In genomic region chr7:16432425-16432731, GRCh38 we compare ENCODE assay signal across 17 cellular contexts. TPM values are rescaled to one million over a fixed set of nuclear protein-coding genes. Genes with fewer than 3 reads are reported as not detected.
DNase-seq lines count a peak whose midpoint lies in the region; ATAC-seq, FAIRE-seq and TF ChIP-seq lines count a peak whose summit lies in the region.
"Had no signal": no experiment of that assay in that cellular context is flagged by ENCODE, and none has a peak within 500 bp of the region (broad histone marks: within the 10 kb centered on the region; RNA-seq: fewer than 3 reads in every experiment).

No MANE protein-coding gene starts in this region.

- no peak overlapping the region for H3K27ac Mint-ChIP-seq in effector memory CD8-positive, alpha-beta T cell
- H3K27ac Mint-ChIP-seq: CD4-positive, alpha-beta T cell had no signal

- no peak; a peak in 1 of 4 replicates for TF ChIP-seq RAD21 in K562 (CRISPR knock-in tag; conservative IDR thresholded peaks at IDR 0.05 in 1 of 2, IDR thresholded peaks at IDR 0.05 in 1 of 2)

- H2AFZ ChIP-seq in OCI-LY7 (ENCODE audit: low read length) (no peak overlapping the region), K562 (ENCODE audit: low read depth, low read length) (peak overlapping the region; percentile 29; the same call in 1 of the 2 replicates)

- H3K9me1 ChIP-seq in K562 (ENCODE audit: control insufficient read depth, insufficient read depth, low read length): no peaks in the 10 kb centered on the region

- TF ChIP-seq CTCF in left ventricle myocardium inferior (IDR thresholded peaks at IDR 0.05; ENCODE audit: borderline replicate concordance) (peak; percentile 3), OCI-LY7 (conservative IDR thresholded peaks at IDR 0.05; ENCODE audit: low read length) (peak; percentile 27; the same call in 1 of the 2 replicates), K562 (IDR thresholded peaks at IDR 0.05 in 2 of 3, conservative IDR thresholded peaks at IDR 0.05 in 1 of 3; ENCODE audit: insufficient read depth in 2 of 3, low read depth in 1 of 3, low read length in 3 of 3) (no peak), upper lobe of right lung (IDR thresholded peaks at IDR 0.05) (no peak)

- H3K36me3 Mint-ChIP-seq in effector memory CD8-positive, alpha-beta T cell (ENCODE audit: insufficient read depth): no peaks in the 10 kb centered on the region
- H3K36me3 Mint-ChIP-seq: IgD-negative memory B cell had no signal

- no peak for FAIRE-seq in K562 (lab: Jason Lieb, UNC)
- FAIRE-seq: G401.6, GM12891, H1 had no signal

- ATAC-seq in right cardiac atrium (no peak), K562 (no peak), upper lobe of right lung (no peak)
- no peak for ATAC-seq in effector memory CD8-positive, alpha-beta T cell (replicated peaks)

- H3K36me3 ChIP-seq in left ventricle myocardium inferior (no peaks in the 10 kb centered on the region), OCI-LY7 (ENCODE audit: insufficient read depth, low read length) (no peaks in the 10 kb centered on the region), K562 (ENCODE audit: control insufficient read depth, insufficient read depth, low read length) (no peaks in the 10 kb centered on the region), upper lobe of right lung (no peaks in the 10 kb centered on the region)
- H3K36me3 ChIP-seq: BLaER1 treated with 17β-estradiol and CSF1 and Interleukin-3, amounts not matched to agents 10 nM and 100 nM; HAP-1 had no signal

- POLR2A ChIA-PET in OCI-LY7 (lab: Charles Lee) (interaction anchor here (0.6 kb wide), 1 partner anchor 1501 kb away, joined by 3 read pairs; no protein-coding TSS in a partner anchor), K562 (lab: Yijun Ruan, JAX) (interaction anchor here (0.6 to 4.3 kb wide), 2 partner anchors 12 to 346 kb away, joined by 3 to 24 read pairs; partner anchors contain the start of gene CRPPA)

- H3K4me2 ChIP-seq in OCI-LY7 (ENCODE audit: low read length) (no peak overlapping the region), K562 (ENCODE audit: insufficient read depth, low read length) (no peak overlapping the region)
- H3K4me2 ChIP-seq: BLaER1 treated with 17β-estradiol and CSF1 and Interleukin-3, amounts not matched to agents 10 nM and 100 nM had no signal

- H3K9me2 ChIP-seq in OCI-LY7 (ENCODE audit: insufficient read depth, low read length): no peaks in the 10 kb centered on the region

- no TSS peak for BruUV-seq in OCI-LY7 (replicated peaks; lab: Mats Ljungman, UMichigan)
- BruUV-seq in K562 (replicated peaks; lab: Mats Ljungman, UMichigan): no TSS peak

- peaks cover 2 to 4% of the 10 kb centered on the region in 2 donors for H3K4me1 Mint-ChIP-seq in effector memory CD8-positive, alpha-beta T cell (ENCODE audit: low read depth in 2 of 2)

- H3K79me2 ChIP-seq in OCI-LY7 (ENCODE audit: insufficient read depth, low read depth, low read length) (no peaks in the 10 kb centered on the region), K562 (ENCODE audit: control insufficient read depth, insufficient read depth, low read length) (no peaks in the 10 kb centered on the region)

- DNase-seq in left ventricle myocardium inferior (no peak), right cardiac atrium (no peak), OCI-LY7 (ENCODE audit: low spot score) (no peak), K562 (ENCODE audit: extremely low read depth in 1 of 4, low spot score in 3 of 4) (no peak), upper lobe of right lung (no peak), SW 1271 (lab: John Stamatoyannopoulos, UW) (no peak)
- DNase-seq in effector memory CD8-positive, alpha-beta T cell: no peak
- DNase-seq: DMS79 treated with DMSO at 0.1 percent for 48 hours had no signal

- H3K27me3 Mint-ChIP-seq in effector memory CD8-positive, alpha-beta T cell: no peaks in the 10 kb centered on the region
- H3K27me3 Mint-ChIP-seq: CD4-positive, alpha-beta T cell; IgD-negative memory B cell had no signal

- H3K4me1 ChIP-seq in left ventricle myocardium inferior (no peaks in the 10 kb centered on the region), right cardiac atrium (ENCODE audit: control insufficient read depth, insufficient read depth, low read length) (no peaks in the 10 kb centered on the region), OCI-LY7 (ENCODE audit: insufficient read depth, low read length, poor library complexity, severe bottlenecking) (no peaks in the 10 kb centered on the region), K562 (replicated peaks in 1 of 2; ENCODE audit: control insufficient read depth in 2 of 2, insufficient read depth in 2 of 2, low read length in 2 of 2) (peaks cover 0 to 37% of the 10 kb centered on the region in 2 experiments; a peak in 4 of 5 replicates), upper lobe of right lung (no peaks in the 10 kb centered on the region)
- H3K4me1 ChIP-seq: BLaER1 treated with 17β-estradiol and CSF1 and Interleukin-3, amounts not matched to agents 10 nM and 100 nM had no signal

- no peaks in the 10 kb centered on the region for H3K27me3 ChIP-seq in left ventricle myocardium inferior (ENCODE audit: low read depth)
- H3K27me3 ChIP-seq in right cardiac atrium (ENCODE audit: control insufficient read depth, insufficient read depth): no peaks in the 10 kb centered on the region
- no peaks in the 10 kb centered on the region for H3K27me3 ChIP-seq in K562 (ENCODE audit: control insufficient read depth in 2 of 2, insufficient read depth in 2 of 2, low read length in 2 of 2)
- no peaks in the 10 kb centered on the region for H3K27me3 ChIP-seq in upper lobe of right lung
- H3K27me3 ChIP-seq: BLaER1 treated with 17β-estradiol and CSF1 and Interleukin-3, amounts not matched to agents 10 nM and 100 nM had no signal

- no peaks in the 10 kb centered on the region for H3K9me3 ChIP-seq in left ventricle myocardium inferior (replicated peaks)
- H3K9me3 ChIP-seq in right cardiac atrium (ENCODE audit: control insufficient read depth, low read length): no peaks in the 10 kb centered on the region
- H3K9me3 ChIP-seq in OCI-LY7 (ENCODE audit: low read length): no peaks in the 10 kb centered on the region
- no peaks in the 10 kb centered on the region for H3K9me3 ChIP-seq in K562 (replicated peaks; ENCODE audit: control insufficient read depth, insufficient read depth, low read depth, low read length)
- no peaks in the 10 kb centered on the region for H3K9me3 ChIP-seq in upper lobe of right lung
- H3K9me3 ChIP-seq: BLaER1 treated with 17β-estradiol and CSF1 and Interleukin-3, amounts not matched to agents 10 nM and 100 nM; HAP-1 had no signal

- no peak overlapping the region for H3K4me3 Mint-ChIP-seq in effector memory CD8-positive, alpha-beta T cell
- H3K4me3 Mint-ChIP-seq: CD4-positive, alpha-beta T cell; IgD-negative memory B cell had no signal

- TF ChIP-seq EP300 in K562 (IDR thresholded peaks at IDR 0.05; ENCODE audit: low read length): no peak

- H4K20me1 ChIP-seq in OCI-LY7 (ENCODE audit: insufficient read depth, low read length): no peaks in the 10 kb centered on the region; the same call in 1 of the 2 replicates
- H4K20me1 ChIP-seq in K562 (replicated peaks; ENCODE audit: control insufficient read depth, insufficient read depth, low read length): no peaks in the 10 kb centered on the region
- H4K20me1 ChIP-seq: BLaER1 treated with 17β-estradiol and CSF1 and Interleukin-3, amounts not matched to agents 10 nM and 100 nM had no signal

- in situ Hi-C loops in K562 (cut with MboI): no loop called here

- CTCF ChIA-PET in OCI-LY7 (lab: Charles Lee; ENCODE audit: unreplicated experiment) (no interaction called here), K562 (lab: Yijun Ruan, JAX; ENCODE audit: low intra/inter-chr PET ratio) (interaction anchor here (2.8 kb wide), 1 partner anchor 132 kb away, joined by 20 read pairs; no protein-coding TSS in a partner anchor)

- intact Hi-C loops in left ventricle myocardium inferior (cut with micrococcal nuclease): loop anchor here (10.0 kb wide), 1 partner anchor 132 kb away; no protein-coding TSS in a partner anchor
- intact Hi-C loops in right cardiac atrium (cut with DNase I): loop anchor here in 3 of 4 donors (5.0 to 10.0 kb wide), 2 partner anchors 132 to 135 kb away; no protein-coding TSS in a partner anchor
- intact Hi-C loops in OCI-LY7 (cut with micrococcal nuclease; ENCODE audit: unreplicated experiment): loop anchor here (2.0 to 10.0 kb wide), 2 partner anchors 132 to 482 kb away; no protein-coding TSS in a partner anchor
- intact Hi-C loops in K562 (cut with micrococcal nuclease): loop anchor here (1.0 to 5.0 kb wide), 6 partner anchors 60 to 486 kb away; no protein-coding TSS in a partner anchor
- intact Hi-C loops in upper lobe of right lung (cut with DNase I): no loop called here

- H3K27ac ChIP-seq in left ventricle myocardium inferior (replicated peaks) (no peak overlapping the region), right cardiac atrium (ENCODE audit: low read length) (no peak overlapping the region), OCI-LY7 (ENCODE audit: low read depth, low read length, poor library complexity, severe bottlenecking) (no peak overlapping the region), K562 (ENCODE audit: extremely low read depth, low read depth, low read length) (no peak overlapping the region), upper lobe of right lung (no peak overlapping the region)
- H3K27ac ChIP-seq: BLaER1 treated with 17β-estradiol and CSF1 and Interleukin-3, amounts not matched to agents 10 nM and 100 nM had no signal

- WGBS in right cardiac atrium: 95% methylated on average over 1 of the region's 1 CpG
- WGBS in K562 (ENCODE audit: insufficient coverage, low coverage, missing lambda C conversion rate): 91% methylated on average over 1 of the region's 1 CpG

- no peak for TF ChIP-seq POLR2A in K562 (conservative IDR thresholded peaks at IDR 0.05)

- H3K9ac ChIP-seq in K562 (ENCODE audit: insufficient read depth in 1 of 2, low read depth in 2 of 2, low read length in 2 of 2): no peak overlapping the region
- H3K9ac ChIP-seq: BLaER1 treated with 17β-estradiol and CSF1 and Interleukin-3, amounts not matched to agents 10 nM and 100 nM had no signal

- H3K9me3 Mint-ChIP-seq in effector memory CD8-positive, alpha-beta T cell: no peaks in the 10 kb centered on the region
- H3K9me3 Mint-ChIP-seq: CD4-positive, alpha-beta T cell; IgD-negative memory B cell had no signal

- H3K4me3 ChIP-seq in left ventricle myocardium inferior: no peak overlapping the region
- no peak overlapping the region for H3K4me3 ChIP-seq in right cardiac atrium (ENCODE audit: low read length)
- H3K4me3 ChIP-seq in OCI-LY7 (ENCODE audit: low read depth, low read length, poor library complexity, severe bottlenecking): no peak overlapping the region
- no peak overlapping the region for H3K4me3 ChIP-seq in K562
- no peak overlapping the region for H3K4me3 ChIP-seq in upper lobe of right lung
- H3K4me3 ChIP-seq: BLaER1 treated with 17β-estradiol and CSF1 and Interleukin-3, amounts not matched to agents 10 nM and 100 nM; HAP-1 had no signal

RNA-seq across cellular contexts. Expression of gene CRPPA, which starts 11.0 kb away (rescaled TPM):
- total RNA-seq in left ventricle myocardium inferior (8.3 TPM), right cardiac atrium (10 to 100 TPM in 3 of 4 donors, 1 to 10 TPM in 1; 8.5 to 13.6 (median 10.5) TPM), OCI-LY7 (2022) (not detected in 2 replicates), K562 (2014; rRNA removed) (5.9 and 6.6 TPM in 2 replicates), K562 (2014; rRNA removed; fragmentation: Illumina TruSeq; extraction: Trizol) (8.0 and 11.1 TPM in 2 replicates), K562 (2015; rRNA removed; fragmentation: Illumina TruSeq; extraction: Trizol) (13.3 and 14.4 TPM in 2 replicates), K562 (2021) (8.6 and 9.1 TPM in 2 replicates), upper lobe of right lung (2.9 TPM)
- polyA plus RNA-seq in right cardiac atrium (2.3 TPM), K562 (2011; rRNA removed) (5.5 and 7.8 TPM in 2 replicates), K562 (2014; fragmentation: Illumina TruSeq; extraction: Trizol) (4.2 and 4.3 TPM in 2 replicates), K562 (2014; fragmentation: Nextera tagmentation; extraction: Ambion mirVana) (1 to 10 TPM; 3.9 to 8.2 TPM), K562 (2014; rRNA removed) (3.4 and 5.1 TPM in 2 replicates)
- total RNA-seq in OCI-LY7 (2014; rRNA removed; shearing (Covaris generic)): not detected in 2 replicates
- total RNA-seq in K562 (2011; cell fraction: chromatin; rRNA removed; ENCODE audit: low replicate concordance): 7.4 and 19.6 TPM in 2 replicates
- total RNA-seq in K562 (2011; cell fraction: nucleolus; rRNA removed): 3.8 and 3.9 TPM in 2 replicates
- 8.7 and 16.9 TPM in 2 replicates for total RNA-seq in K562 (2011; cell fraction: nucleoplasm; rRNA removed)
- polyA plus RNA-seq in K562 (2011; cell fraction: cytosol; rRNA removed): 1.6 and 2.5 TPM in 2 replicates
- polyA plus RNA-seq in K562 (2011; cell fraction: nucleus; rRNA removed): 3.8 and 3.9 TPM in 2 replicates
- 7.4 and 8.8 TPM in 2 replicates for polyA plus RNA-seq in K562 (2012)
- 15.2 and 16.9 TPM in 2 replicates for polyA minus RNA-seq in K562 (2011; rRNA and poly(A)+ RNA removed)
- 4.2 and 4.9 TPM in 2 replicates for polyA minus RNA-seq in K562 (2011; cell fraction: cytosol; rRNA and poly(A)+ RNA removed)
- 16.7 and 18.3 TPM in 2 replicates for polyA minus RNA-seq in K562 (2011; cell fraction: nucleus; rRNA and poly(A)+ RNA removed)

RNA-seq across cellular contexts. Expression of gene SOSTDC1, which starts 33.2 kb away (rescaled TPM):
- total RNA-seq in left ventricle myocardium inferior (0.85 TPM), right cardiac atrium (10 to 100 TPM in 2 of 4 donors, 1 to 10 TPM in 2; 4.3 to 17.2 (median 9.3) TPM), OCI-LY7 (2022) (not detected in 2 replicates), K562 (2014; rRNA removed) (8.3 and 10.5 TPM in 2 replicates), K562 (2014; rRNA removed; fragmentation: Illumina TruSeq; extraction: Trizol) (15.0 and 15.1 TPM in 2 replicates), K562 (2015; rRNA removed; fragmentation: Illumina TruSeq; extraction: Trizol) (23.0 and 23.7 TPM in 2 replicates), K562 (2021) (8.8 and 12.0 TPM in 2 replicates), upper lobe of right lung (3.7 TPM)
- polyA plus RNA-seq in right cardiac atrium (9.5 TPM), K562 (2011; rRNA removed) (5.8 and 15.9 TPM in 2 replicates), K562 (2014; fragmentation: Illumina TruSeq; extraction: Trizol) (15.3 and 18.4 TPM in 2 replicates), K562 (2014; fragmentation: Nextera tagmentation; extraction: Ambion mirVana) (10 to 100 TPM; 47.5 to 48.6 TPM), K562 (2014; rRNA removed) (9.8 and 10.1 TPM in 2 replicates)
- total RNA-seq in OCI-LY7 (2014; rRNA removed; shearing (Covaris generic)): not detected in 2 replicates
- total RNA-seq in K562 (2011; cell fraction: chromatin; rRNA removed; ENCODE audit: low replicate concordance): 7.4 and 7.9 TPM in 2 replicates
- 9.5 and 11.5 TPM in 2 replicates for total RNA-seq in K562 (2011; cell fraction: nucleolus; rRNA removed)
- 10.8 and 11.1 TPM in 2 replicates for total RNA-seq in K562 (2011; cell fraction: nucleoplasm; rRNA removed)
- 3.5 and 9.8 TPM in 2 replicates for polyA plus RNA-seq in K562 (2011; cell fraction: cytosol; rRNA removed)
- 3.2 and 5.1 TPM in 2 replicates for polyA plus RNA-seq in K562 (2011; cell fraction: nucleus; rRNA removed)
- 17.5 and 63.6 TPM in 2 replicates for polyA plus RNA-seq in K562 (2012)
- polyA minus RNA-seq in K562 (2011; rRNA and poly(A)+ RNA removed): 4.2 and 12.0 TPM in 2 replicates
- polyA minus RNA-seq in K562 (2011; cell fraction: cytosol; rRNA and poly(A)+ RNA removed): 1.8 and 2.5 TPM in 2 replicates
- 4.2 and 5.4 TPM in 2 replicates for polyA minus RNA-seq in K562 (2011; cell fraction: nucleus; rRNA and poly(A)+ RNA removed)
- total RNA-seq: A172; CD4-positive, alpha-beta T cell; HT1080 had no signal
- polyA plus RNA-seq: IgD-negative memory B cell had no signal

Comparison
In these comparisons a context has a peak if more than half of its experiments do, and no peak if none do; other contexts are left out.
1. CTCF ChIP-seq: peak in left ventricle myocardium inferior (single experiment) and OCI-LY7 (single experiment); none in K562 (0 of 3) and upper lobe of right lung (single experiment).